In the genomic region with DNA sequence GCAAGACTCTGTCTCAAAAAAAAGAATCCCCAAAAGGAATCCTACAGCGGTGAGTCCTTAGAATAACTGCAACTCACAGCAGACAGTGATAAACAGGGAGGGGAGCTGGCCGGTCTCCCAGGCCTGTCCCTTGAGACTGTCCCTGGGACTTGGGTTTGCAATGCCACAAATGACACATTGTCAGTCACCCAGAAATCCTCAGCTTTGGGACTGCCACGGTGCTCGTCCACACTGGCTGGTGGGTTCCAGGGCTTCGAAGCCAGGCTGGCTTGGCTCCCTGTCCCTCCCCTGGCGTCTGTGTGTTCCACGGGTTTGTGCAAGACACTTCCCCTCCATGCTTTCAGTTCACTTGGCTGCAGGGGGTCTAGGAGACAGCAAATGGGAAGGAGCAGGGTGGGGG, we compare ENCODE assay signal across 1 cellular context.
TF ChIP-seq lines count a peak whose summit lies in the region.

No MANE protein-coding gene starts in this region.

TF ChIP-seq in H1, 55 proteins besides CTCF, POLR2A, EP300 and RAD21 (continued from another document):
- TF ChIP-seq, protein P1, sequence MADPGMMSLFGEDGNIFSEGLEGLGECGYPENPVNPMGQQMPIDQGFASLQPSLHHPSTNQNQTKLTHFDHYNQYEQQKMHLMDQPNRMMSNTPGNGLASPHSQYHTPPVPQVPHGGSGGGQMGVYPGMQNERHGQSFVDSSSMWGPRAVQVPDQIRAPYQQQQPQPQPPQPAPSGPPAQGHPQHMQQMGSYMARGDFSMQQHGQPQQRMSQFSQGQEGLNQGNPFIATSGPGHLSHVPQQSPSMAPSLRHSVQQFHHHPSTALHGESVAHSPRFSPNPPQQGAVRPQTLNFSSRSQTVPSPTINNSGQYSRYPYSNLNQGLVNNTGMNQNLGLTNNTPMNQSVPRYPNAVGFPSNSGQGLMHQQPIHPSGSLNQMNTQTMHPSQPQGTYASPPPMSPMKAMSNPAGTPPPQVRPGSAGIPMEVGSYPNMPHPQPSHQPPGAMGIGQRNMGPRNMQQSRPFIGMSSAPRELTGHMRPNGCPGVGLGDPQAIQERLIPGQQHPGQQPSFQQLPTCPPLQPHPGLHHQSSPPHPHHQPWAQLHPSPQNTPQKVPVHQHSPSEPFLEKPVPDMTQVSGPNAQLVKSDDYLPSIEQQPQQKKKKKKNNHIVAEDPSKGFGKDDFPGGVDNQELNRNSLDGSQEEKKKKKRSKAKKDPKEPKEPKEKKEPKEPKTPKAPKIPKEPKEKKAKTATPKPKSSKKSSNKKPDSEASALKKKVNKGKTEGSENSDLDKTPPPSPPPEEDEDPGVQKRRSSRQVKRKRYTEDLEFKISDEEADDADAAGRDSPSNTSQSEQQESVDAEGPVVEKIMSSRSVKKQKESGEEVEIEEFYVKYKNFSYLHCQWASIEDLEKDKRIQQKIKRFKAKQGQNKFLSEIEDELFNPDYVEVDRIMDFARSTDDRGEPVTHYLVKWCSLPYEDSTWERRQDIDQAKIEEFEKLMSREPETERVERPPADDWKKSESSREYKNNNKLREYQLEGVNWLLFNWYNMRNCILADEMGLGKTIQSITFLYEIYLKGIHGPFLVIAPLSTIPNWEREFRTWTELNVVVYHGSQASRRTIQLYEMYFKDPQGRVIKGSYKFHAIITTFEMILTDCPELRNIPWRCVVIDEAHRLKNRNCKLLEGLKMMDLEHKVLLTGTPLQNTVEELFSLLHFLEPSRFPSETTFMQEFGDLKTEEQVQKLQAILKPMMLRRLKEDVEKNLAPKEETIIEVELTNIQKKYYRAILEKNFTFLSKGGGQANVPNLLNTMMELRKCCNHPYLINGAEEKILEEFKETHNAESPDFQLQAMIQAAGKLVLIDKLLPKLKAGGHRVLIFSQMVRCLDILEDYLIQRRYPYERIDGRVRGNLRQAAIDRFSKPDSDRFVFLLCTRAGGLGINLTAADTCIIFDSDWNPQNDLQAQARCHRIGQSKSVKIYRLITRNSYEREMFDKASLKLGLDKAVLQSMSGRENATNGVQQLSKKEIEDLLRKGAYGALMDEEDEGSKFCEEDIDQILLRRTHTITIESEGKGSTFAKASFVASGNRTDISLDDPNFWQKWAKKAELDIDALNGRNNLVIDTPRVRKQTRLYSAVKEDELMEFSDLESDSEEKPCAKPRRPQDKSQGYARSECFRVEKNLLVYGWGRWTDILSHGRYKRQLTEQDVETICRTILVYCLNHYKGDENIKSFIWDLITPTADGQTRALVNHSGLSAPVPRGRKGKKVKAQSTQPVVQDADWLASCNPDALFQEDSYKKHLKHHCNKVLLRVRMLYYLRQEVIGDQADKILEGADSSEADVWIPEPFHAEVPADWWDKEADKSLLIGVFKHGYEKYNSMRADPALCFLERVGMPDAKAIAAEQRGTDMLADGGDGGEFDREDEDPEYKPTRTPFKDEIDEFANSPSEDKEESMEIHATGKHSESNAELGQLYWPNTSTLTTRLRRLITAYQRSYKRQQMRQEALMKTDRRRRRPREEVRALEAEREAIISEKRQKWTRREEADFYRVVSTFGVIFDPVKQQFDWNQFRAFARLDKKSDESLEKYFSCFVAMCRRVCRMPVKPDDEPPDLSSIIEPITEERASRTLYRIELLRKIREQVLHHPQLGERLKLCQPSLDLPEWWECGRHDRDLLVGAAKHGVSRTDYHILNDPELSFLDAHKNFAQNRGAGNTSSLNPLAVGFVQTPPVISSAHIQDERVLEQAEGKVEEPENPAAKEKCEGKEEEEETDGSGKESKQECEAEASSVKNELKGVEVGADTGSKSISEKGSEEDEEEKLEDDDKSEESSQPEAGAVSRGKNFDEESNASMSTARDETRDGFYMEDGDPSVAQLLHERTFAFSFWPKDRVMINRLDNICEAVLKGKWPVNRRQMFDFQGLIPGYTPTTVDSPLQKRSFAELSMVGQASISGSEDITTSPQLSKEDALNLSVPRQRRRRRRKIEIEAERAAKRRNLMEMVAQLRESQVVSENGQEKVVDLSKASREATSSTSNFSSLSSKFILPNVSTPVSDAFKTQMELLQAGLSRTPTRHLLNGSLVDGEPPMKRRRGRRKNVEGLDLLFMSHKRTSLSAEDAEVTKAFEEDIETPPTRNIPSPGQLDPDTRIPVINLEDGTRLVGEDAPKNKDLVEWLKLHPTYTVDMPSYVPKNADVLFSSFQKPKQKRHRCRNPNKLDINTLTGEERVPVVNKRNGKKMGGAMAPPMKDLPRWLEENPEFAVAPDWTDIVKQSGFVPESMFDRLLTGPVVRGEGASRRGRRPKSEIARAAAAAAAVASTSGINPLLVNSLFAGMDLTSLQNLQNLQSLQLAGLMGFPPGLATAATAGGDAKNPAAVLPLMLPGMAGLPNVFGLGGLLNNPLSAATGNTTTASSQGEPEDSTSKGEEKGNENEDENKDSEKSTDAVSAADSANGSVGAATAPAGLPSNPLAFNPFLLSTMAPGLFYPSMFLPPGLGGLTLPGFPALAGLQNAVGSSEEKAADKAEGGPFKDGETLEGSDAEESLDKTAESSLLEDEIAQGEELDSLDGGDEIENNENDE (IDR thresholded peaks at IDR 0.05; ENCODE audit: insufficient replicate concordance, low read length) = no peak
- TF ChIP-seq TAF7 (optimal IDR thresholded peaks at IDR 0.05; ENCODE audit: borderline replicate concordance, low read depth, low read length) (no peak), GTF2F1 (IDR thresholded peaks at IDR 0.05; ENCODE audit: borderline replicate concordance, low read depth, low read length) (no peak), SIX5 (IDR thresholded peaks at IDR 0.05; ENCODE audit: low read depth, low read length) (no peak), SUZ12 (IDR thresholded peaks at IDR 0.05; ENCODE audit: low read length) (no peak), CBX5 (IDR thresholded peaks at IDR 0.05; ENCODE audit: low read depth, low read length) (no peak), SP2 (IDR thresholded peaks at IDR 0.05; ENCODE audit: low read length) (no peak), ZNF274 (IDR thresholded peaks at IDR 0.05; ENCODE audit: borderline replicate concordance, extremely low read depth, low read length) (no peak), NANOG (IDR thresholded peaks at IDR 0.05; ENCODE audit: insufficient read depth, low read depth, low read length, poor library complexity, severe bottlenecking) (no peak)
- TF ChIP-seq, protein P2, sequence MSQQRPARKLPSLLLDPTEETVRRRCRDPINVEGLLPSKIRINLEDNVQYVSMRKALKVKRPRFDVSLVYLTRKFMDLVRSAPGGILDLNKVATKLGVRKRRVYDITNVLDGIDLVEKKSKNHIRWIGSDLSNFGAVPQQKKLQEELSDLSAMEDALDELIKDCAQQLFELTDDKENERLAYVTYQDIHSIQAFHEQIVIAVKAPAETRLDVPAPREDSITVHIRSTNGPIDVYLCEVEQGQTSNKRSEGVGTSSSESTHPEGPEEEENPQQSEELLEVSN (IDR thresholded peaks at IDR 0.05) = no peak
- TF ChIP-seq, protein P3, sequence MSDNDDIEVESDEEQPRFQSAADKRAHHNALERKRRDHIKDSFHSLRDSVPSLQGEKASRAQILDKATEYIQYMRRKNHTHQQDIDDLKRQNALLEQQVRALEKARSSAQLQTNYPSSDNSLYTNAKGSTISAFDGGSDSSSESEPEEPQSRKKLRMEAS (IDR thresholded peaks at IDR 0.05) = no peak
